16 cellular contexts compared by ENCODE assay signal in the genomic region with DNA sequence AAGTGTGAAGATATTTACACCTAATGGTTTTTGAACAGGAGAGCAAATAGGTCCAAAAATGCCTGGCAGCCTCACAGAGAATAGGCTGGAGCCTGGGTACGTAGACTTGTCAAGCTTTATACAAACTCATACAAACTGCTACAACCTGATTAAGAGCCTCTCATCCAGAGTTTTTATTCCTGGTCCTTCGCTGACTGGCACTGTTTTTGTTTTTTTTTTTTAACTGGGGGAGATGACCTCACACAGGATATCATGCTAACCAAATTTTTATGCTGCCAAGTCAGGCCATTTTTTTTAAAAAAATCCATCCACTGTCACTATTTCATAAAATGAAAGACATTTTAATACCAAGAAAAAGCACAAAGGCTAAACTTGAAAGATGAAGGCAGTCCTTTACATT. TPM values are rescaled to one million over a fixed set of nuclear protein-coding genes. Genes with fewer than 3 reads are reported as not detected.
DNase-seq lines count a peak whose midpoint lies in the region; ATAC-seq and TF ChIP-seq lines count a peak whose summit lies in the region.
"Had no signal": no experiment of that assay in that cellular context is flagged by ENCODE, and none has a peak within 500 bp of the region (broad histone marks: within the 10 kb centered on the region; RNA-seq: fewer than 3 reads in every experiment).

No MANE protein-coding gene starts in this region.

- in situ Hi-C loops in transverse colon (cut with MboI; ENCODE audit: low pct_ligation_motif_present in 1 of 4, low pct_unique_long_range_greater_than_20kb in 1 of 4, low sequenced_read_pairs in 3 of 4): no loop called here

- intact Hi-C loops in transverse colon (cut with DNase I; ENCODE audit: low total_unique reads): no loop called here

- H3K4me1 ChIP-seq in mesodermal cell (ENCODE audit: control insufficient read depth, insufficient read depth, low read length, poor library complexity, severe bottlenecking): peaks cover 33% of the 10 kb centered on the region
- H3K4me1 ChIP-seq in transverse colon: peaks cover 14 to 79% (median 48%) of the 10 kb centered on the region in 4 donors

- peak overlapping the region; percentile 41 for H3K27ac ChIP-seq in mesodermal cell (ENCODE audit: low read depth, low read length, severe bottlenecking)
- peak overlapping the region; percentile 93 to 98 (median 97) for H3K27ac ChIP-seq in transverse colon

- H3K4me3 Mint-ChIP-seq in activated naive CD4-positive, alpha-beta T cell treated with anti-CD3 and anti-CD28 coated beads, Interleukin-2, amount 50 U/mL, for 24 hours: no peak overlapping the region
- H3K4me3 Mint-ChIP-seq in activated naive CD4-positive, alpha-beta T cell treated with anti-CD3 and anti-CD28 coated beads, Interleukin-2, amount 10 ng/mL, durations not matched to agents 7 days and 5 days: no peak overlapping the region
- peak overlapping the region; percentile 91 for H3K4me3 Mint-ChIP-seq in chondrocyte (ENCODE audit: unreplicated experiment)
- no peak overlapping the region for H3K4me3 Mint-ChIP-seq in nephron progenitor cell
- H3K4me3 Mint-ChIP-seq: GM23338; stimulated activated naive B cell treated with anti-CD40 and anti-IgM and Interleukin-4, amounts not matched to agents 10 μg/mL and 1 μg/mL and 100 μg/mL, for 72 hours had no signal

- H3K4me1 Mint-ChIP-seq in activated naive CD4-positive, alpha-beta T cell treated with anti-CD3 and anti-CD28 coated beads, Interleukin-2, amount 50 U/mL, for 24 hours: peaks cover 26% of the 10 kb centered on the region
- H3K4me1 Mint-ChIP-seq in activated naive CD4-positive, alpha-beta T cell treated with anti-CD3 and anti-CD28 coated beads, Interleukin-2, amount 10 ng/mL, durations not matched to agents 7 days and 5 days: peaks cover 34% of the 10 kb centered on the region
- H3K4me1 Mint-ChIP-seq in chondrocyte (ENCODE audit: low read depth) (peaks cover 60% of the 10 kb centered on the region), nephron progenitor cell (peaks cover 50% of the 10 kb centered on the region)

- TF ChIP-seq CTCF in chondrocyte (IDR thresholded peaks at IDR 0.05): no peak
- TF ChIP-seq CTCF in transverse colon (IDR thresholded peaks at IDR 0.05): no peak
- no peak for TF ChIP-seq CTCF in nephron progenitor cell (IDR thresholded peaks at IDR 0.05)

- peaks cover 14% of the 10 kb centered on the region for H3K27me3 Mint-ChIP-seq in activated naive CD4-positive, alpha-beta T cell treated with anti-CD3 and anti-CD28 coated beads, Interleukin-2, amount 50 U/mL, for 24 hours
- peaks cover 20% of the 10 kb centered on the region for H3K27me3 Mint-ChIP-seq in activated naive CD4-positive, alpha-beta T cell treated with anti-CD3 and anti-CD28 coated beads, Interleukin-2, amount 10 ng/mL, durations not matched to agents 7 days and 5 days
- H3K27me3 Mint-ChIP-seq in chondrocyte (ENCODE audit: low read depth) (no peaks in the 10 kb centered on the region), nephron progenitor cell (ENCODE audit: low read depth, poor library complexity) (peaks cover 7% of the 10 kb centered on the region)
- H3K27me3 Mint-ChIP-seq: stimulated activated naive B cell treated with anti-CD40 and anti-IgM and Interleukin-4, amounts not matched to agents 10 μg/mL and 1 μg/mL and 100 μg/mL, for 72 hours had no signal

- H3K27me3 ChIP-seq in transverse colon: no peaks in the 10 kb centered on the region

- H3K36me3 ChIP-seq in mesodermal cell (ENCODE audit: control insufficient read depth, insufficient read depth, low read length): peaks cover 49% of the 10 kb centered on the region
- no peaks in the 10 kb centered on the region for H3K36me3 ChIP-seq in transverse colon

- peak overlapping the region; percentile 66 for H3K4me3 ChIP-seq in mesodermal cell (ENCODE audit: extremely low read depth, insufficient read depth, low read length, poor library complexity, severe bottlenecking)
- H3K4me3 ChIP-seq in transverse colon: no peak overlapping the region

- no peak for ATAC-seq in GM18870 (IDR thresholded peaks at IDR 0.05; ENCODE audit: unreplicated experiment)
- ATAC-seq: GM23338; naive thymus-derived CD8-positive, alpha-beta T cell; stimulated activated naive B cell treated with anti-CD40 and anti-IgM and Interleukin-4, amounts not matched to agents 10 μg/mL and 1 μg/mL and 100 μg/mL, for 72 hours had no signal

- TF ChIP-seq EP300 in transverse colon (IDR thresholded peaks at IDR 0.05; ENCODE audit: low read depth): no peak

- no peaks in the 10 kb centered on the region for H3K9me3 Mint-ChIP-seq in activated naive CD4-positive, alpha-beta T cell treated with anti-CD3 and anti-CD28 coated beads, Interleukin-2, amount 50 U/mL, for 24 hours
- no peaks in the 10 kb centered on the region for H3K9me3 Mint-ChIP-seq in activated naive CD4-positive, alpha-beta T cell treated with anti-CD3 and anti-CD28 coated beads, Interleukin-2, amount 10 ng/mL, durations not matched to agents 7 days and 5 days
- H3K9me3 Mint-ChIP-seq in chondrocyte (ENCODE audit: low read depth) (peaks cover 3% of the 10 kb centered on the region), nephron progenitor cell (peaks cover 12% of the 10 kb centered on the region)
- H3K9me3 Mint-ChIP-seq: activated T-helper 2 cell treated with anti-CD3 and anti-CD28 coated beads, Interferon-gamma antibody, Interleukin-2, Interleukin-4, amounts not matched to agents 10 μg/mL and 5 μg/mL and 100 μg/mL, durations not matched to agents 14 hours and 24 hours and 36 hours; GM23338; naive thymus-derived CD8-positive, alpha-beta T cell; stimulated activated naive B cell treated with anti-CD40 and anti-IgM and Interleukin-4, amounts not matched to agents 10 μg/mL and 1 μg/mL and 100 μg/mL, for 72 hours had no signal

- DNase-seq in activated naive CD4-positive, alpha-beta T cell treated with anti-CD3 and anti-CD28 coated beads, Interleukin-2, amount 10 ng/mL, durations not matched to agents 7 days and 5 days: no peak
- no peak for DNase-seq in chondrocyte (ENCODE audit: low spot score)
- no peak for DNase-seq in transverse colon
- no peak for DNase-seq in pons (ENCODE audit: low spot score)
- no peak for DNase-seq in nephron progenitor cell
- DNase-seq: activated CD4-positive, alpha-beta T cell treated with anti-CD3 and anti-CD28 coated beads for 48 hours; GF-D8; naive thymus-derived CD8-positive, alpha-beta T cell; NCI-H1436; NCI-H69; stimulated activated naive B cell treated with anti-CD40 and anti-IgM and Interleukin-4, amounts not matched to agents 10 μg/mL and 1 μg/mL and 100 μg/mL, for 72 hours had no signal

- CTCF ChIA-PET in activated naive CD4-positive, alpha-beta T cell treated with anti-CD3 and anti-CD28 coated beads, Interleukin-2, amount 10 ng/mL, durations not matched to agents 7 days and 5 days (lab: Charles Lee): interaction anchor here (2.5 kb wide), 1 partner anchor 9 kb away, joined by 12 read pairs; no protein-coding TSS in a partner anchor

- WGBS in mesodermal cell (ENCODE audit: insufficient coverage in 2 of 2), 2 experiments: 86 to 100% methylated on average over 1 to 2 of the region's 2 CpGs
- WGBS in transverse colon (ENCODE audit: low coverage in 1 of 2), 2 donors: 69 to 71% methylated on average over 2 of the region's 2 CpGs

- TF ChIP-seq POLR2A in transverse colon (IDR thresholded peaks at IDR 0.05): no peak

- peak overlapping the region; percentile 38 for H3K27ac Mint-ChIP-seq in activated naive CD4-positive, alpha-beta T cell treated with anti-CD3 and anti-CD28 coated beads, Interleukin-2, amount 50 U/mL, for 24 hours
- H3K27ac Mint-ChIP-seq in activated naive CD4-positive, alpha-beta T cell treated with anti-CD3 and anti-CD28 coated beads, Interleukin-2, amount 10 ng/mL, durations not matched to agents 7 days and 5 days: no peak overlapping the region
- H3K27ac Mint-ChIP-seq in chondrocyte (ENCODE audit: unreplicated experiment) (peak overlapping the region; percentile 98), nephron progenitor cell (no peak overlapping the region)
- H3K27ac Mint-ChIP-seq: activated T-helper 2 cell treated with anti-CD3 and anti-CD28 coated beads, Interferon-gamma antibody, Interleukin-2, Interleukin-4, amounts not matched to agents 10 μg/mL and 5 μg/mL and 100 μg/mL, durations not matched to agents 14 hours and 24 hours and 36 hours; GM23338; stimulated activated naive B cell treated with anti-CD40 and anti-IgM and Interleukin-4, amounts not matched to agents 10 μg/mL and 1 μg/mL and 100 μg/mL, for 72 hours had no signal

- H3K36me3 Mint-ChIP-seq in activated naive CD4-positive, alpha-beta T cell treated with anti-CD3 and anti-CD28 coated beads, Interleukin-2, amount 50 U/mL, for 24 hours: no peaks in the 10 kb centered on the region
- no peaks in the 10 kb centered on the region for H3K36me3 Mint-ChIP-seq in activated naive CD4-positive, alpha-beta T cell treated with anti-CD3 and anti-CD28 coated beads, Interleukin-2, amount 10 ng/mL, durations not matched to agents 7 days and 5 days
- H3K36me3 Mint-ChIP-seq in chondrocyte (ENCODE audit: low read depth) (peaks cover 16% of the 10 kb centered on the region), nephron progenitor cell (ENCODE audit: low read depth) (peaks cover 17% of the 10 kb centered on the region)

- no peaks in the 10 kb centered on the region for H3K9me3 ChIP-seq in mesodermal cell (ENCODE audit: control insufficient read depth, low read length)
- H3K9me3 ChIP-seq in transverse colon: no peaks in the 10 kb centered on the region

RNA-seq across cellular contexts. Expression of gene FAM114A1, which starts 1.9 kb away (rescaled TPM):
- total RNA-seq in chondrocyte: 223 to 245 TPM (median 230 TPM) in 3 replicates
- polyA plus RNA-seq in mesodermal cell (2013, experiment 1 of 2): 114 TPM
- polyA plus RNA-seq in mesodermal cell (2013, experiment 2 of 2): 104 TPM
- total RNA-seq in transverse colon: 100 to 1,000 TPM in 3 of 4 donors, 10 to 100 TPM in 1; 52.4 to 121 (median 115) TPM
- polyA plus RNA-seq: naive thymus-derived CD8-positive, alpha-beta T cell had no signal

RNA-seq across cellular contexts. Expression of gene TLR6, which starts 12.9 kb away (rescaled TPM):
- total RNA-seq in chondrocyte (2.0 to 2.9 TPM (median 2.6 TPM) in 3 replicates), transverse colon (1 to 10 TPM; 1.6 to 5.9 (median 3.3) TPM)
- 2.5 TPM for polyA plus RNA-seq in mesodermal cell (2013, experiment 1 of 2)
- polyA plus RNA-seq in mesodermal cell (2013, experiment 2 of 2): 3.0 TPM
- polyA plus RNA-seq: GM23338 had no signal

Comparison
In these comparisons a context has a peak if more than half of its experiments do, and no peak if none do; other contexts are left out.
1. H3K27ac Mint-ChIP-seq: peak in activated naive CD4-positive, alpha-beta T cell treated with anti-CD3 and anti-CD28 coated beads, Interleukin-2, amount 50 U/mL, for 24 hours (single experiment) and chondrocyte (single experiment); none in activated naive CD4-positive, alpha-beta T cell treated with anti-CD3 and anti-CD28 coated beads, Interleukin-2, amount 10 ng/mL, durations not matched to agents 7 days and 5 days (single experiment) and nephron progenitor cell (single experiment).